Comparison of ENCODE assay signal across 24 cellular contexts in genomic region chr6:70208235-70208790, GRCh38.
"Had no signal": no experiment of that assay in that cellular context is flagged by ENCODE, and none has a peak within 500 bp of the region (broad histone marks: within the 10 kb centered on the region; RNA-seq: fewer than 3 reads in every experiment).

No MANE protein-coding gene starts in this region.

- ATAC-seq: Panc1, PC-3, SK-N-SH treated with all-trans-retinoic acid at 6 μM for 48 hours had no signal

- H3K4me3 ChIP-seq: MG63 had no signal

- H3K9me3 ChIP-seq: MG63 had no signal

- H3K36me3 ChIP-seq: MG63 had no signal

- DNase-seq: Karpas-422; KG1; MG63; NCI-H1092; NCI-H1105 treated with DMSO at 0.1 percent for 48 hours; NCI-H1417 treated with DMSO at 0.1 percent for 48 hours; NCI-H146; NCI-H1694 treated with DMSO at 0.1 percent for 48 hours; NCI-H1930; NCI-H2081; NCI-H2107; NCI-H2171 treated with DMSO at 0.1 percent for 48 hours; NCI-H2227 treated with DMSO at 0.1 percent for 48 hours; NCI-H510A; NCI-H524 treated with DMSO at 0.1 percent for 48 hours; NCI-H69; NCI-H774; NK-92 treated with Interleukin-12 subunit alpha and Interleukin-12 subunit beta, amount 100 ng/mL, for 24 hours; PC-3; SHP77; T-helper 1 cell had no signal

- H3K27ac ChIP-seq: RWPE1 had no signal
